ENCODE assay signal across 26 cellular contexts in the genomic region with DNA sequence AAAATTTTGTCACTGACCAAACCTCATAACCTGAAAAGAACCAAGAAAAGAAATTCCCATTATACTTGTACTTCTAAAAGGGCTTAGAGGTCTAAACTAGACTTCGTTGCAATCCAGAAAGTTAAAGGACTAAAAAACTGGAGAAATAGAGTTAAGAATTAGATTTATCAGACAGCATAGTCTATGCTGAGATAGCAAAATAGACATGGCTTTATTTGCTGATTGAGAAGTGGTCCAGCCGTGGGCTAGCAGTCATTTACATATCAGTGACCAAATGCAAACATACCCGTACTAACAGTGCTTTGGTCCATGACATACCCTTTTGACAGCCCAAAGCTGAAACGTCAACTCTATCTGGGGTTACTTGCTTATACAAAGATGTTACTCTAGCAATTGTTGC.
"Had no signal": no experiment of that assay in that cellular context is flagged by ENCODE, and none has a peak within 500 bp of the region (broad histone marks: within the 10 kb centered on the region; RNA-seq: fewer than 3 reads in every experiment).

No MANE protein-coding gene starts in this region.

- FAIRE-seq: astrocyte had no signal

- H3K4me3 Mint-ChIP-seq: activated B cell treated with CpG ODN at 0.5 μM for 24 hours; activated CD4-positive, alpha-beta memory T cell treated with anti-CD3 and anti-CD28 coated beads for 36 hours; activated CD4-positive, alpha-beta T cell treated with anti-CD3 and anti-CD28 coated beads, Interleukin-2, amount 10 ng/mL, durations not matched to agents 7 days and 5 days; activated naive CD4-positive, alpha-beta T cell treated with anti-CD3 and anti-CD28 coated beads for 36 hours; activated naive CD8-positive, alpha-beta T cell; activated T-helper 17 cell treated with anti-CD3 and anti-CD28 coated beads, Interleukin-2, amount 50 U/mL, for 72 hours; T-cell had no signal

- H3K36me3 Mint-ChIP-seq: activated CD4-positive, alpha-beta memory T cell treated with anti-CD3 and anti-CD28 coated beads for 36 hours; T-cell had no signal

- H3K9me3 Mint-ChIP-seq: activated CD4-positive, alpha-beta T cell treated with anti-CD3 and anti-CD28 coated beads, Interleukin-2, amount 10 ng/mL, durations not matched to agents 7 days and 5 days; activated T-helper 17 cell treated with anti-CD3 and anti-CD28 coated beads, Interleukin-2, amount 50 U/mL, for 72 hours had no signal

- H3K27ac Mint-ChIP-seq: activated B cell treated with CpG ODN at 0.5 μM for 24 hours; activated CD4-positive, alpha-beta memory T cell treated with anti-CD3 and anti-CD28 coated beads for 36 hours; activated CD4-positive, alpha-beta T cell treated with anti-CD3 and anti-CD28 coated beads, Interleukin-2, amount 10 ng/mL, durations not matched to agents 7 days and 5 days; activated naive CD4-positive, alpha-beta T cell treated with anti-CD3 and anti-CD28 coated beads for 36 hours; activated naive CD8-positive, alpha-beta T cell; activated T-helper 17 cell treated with anti-CD3 and anti-CD28 coated beads, Interleukin-2, amount 50 U/mL, for 72 hours; T-cell had no signal

- ATAC-seq: activated T-helper 17 cell treated with anti-CD3 and anti-CD28 coated beads, Interleukin-2, amount 50 U/mL, for 72 hours; T-cell had no signal

- H3K4me3 ChIP-seq: cardiac muscle cell had no signal

- H3K4me1 Mint-ChIP-seq: activated T-helper 17 cell treated with anti-CD3 and anti-CD28 coated beads, Interleukin-2, amount 50 U/mL, for 72 hours had no signal

- H3K27me3 ChIP-seq: brain microvascular endothelial cell, cardiac muscle cell had no signal

- DNase-seq: activated B cell treated with CpG ODN at 0.5 μM for 24 hours; activated CD4-positive, alpha-beta memory T cell treated with anti-CD3 and anti-CD28 coated beads for 36 hours; activated CD4-positive, alpha-beta T cell treated with anti-CD3 and anti-CD28 coated beads, Interleukin-2, amount 10 ng/mL, durations not matched to agents 7 days and 5 days; activated gamma-delta T cell; activated naive CD4-positive, alpha-beta T cell treated with anti-CD3 and anti-CD28 coated beads for 36 hours; activated T-cell treated with anti-CD3 and anti-CD28 coated beads for 4 hours; activated T-cell treated with anti-CD3 and anti-CD28 coated beads, Interleukin-2, amount 50 U/mL, for 48 hours; amygdala; brain microvascular endothelial cell; KG1; NCI-H1105; NCI-H1436; NCI-H1694 treated with DMSO at 0.1 percent for 48 hours; NCI-H2029 treated with DMSO at 0.1 percent for 48 hours; NCI-H345; NCI-H510A; NCI-H526 treated with DMSO at 0.1 percent for 48 hours; NCI-H82; SIG-M5; T-cell; T-helper 2 cell; T1000 had no signal

- H3K36me3 ChIP-seq: brain microvascular endothelial cell, cardiac muscle cell had no signal

- H3K27ac ChIP-seq: brain microvascular endothelial cell, cardiac muscle cell had no signal
